8 cellular contexts compared by ENCODE assay signal in genomic region chr9:36486454-36486932, GRCh38.
DNase-seq lines count a peak whose midpoint lies in the region; ATAC-seq, FAIRE-seq and TF ChIP-seq lines count a peak whose summit lies in the region.

No MANE protein-coding gene starts in this region.

- H3K23me2 ChIP-seq in H1 (ENCODE audit: low read depth, low read length) = peaks cover 9% of the 10 kb centered on the region

- no TSS peak for BruUV-seq in HCT116 (replicated peaks; lab: Mats Ljungman, UMichigan)

- H3K79me2 ChIP-seq in DOHH2 (ENCODE audit: control insufficient read depth, low read length) = peaks cover 54% of the 10 kb centered on the region
- H3K79me2 ChIP-seq in HCT116 (ENCODE audit: insufficient read depth, low read length) = peaks cover 34% of the 10 kb centered on the region
- H3K79me2 ChIP-seq in H1 (ENCODE audit: control insufficient read depth in 1 of 2, insufficient read depth in 2 of 2, low read length in 2 of 2) = peaks cover 20 to 54% of the 10 kb centered on the region in 2 experiments

- DNase-seq in HCT116 (ENCODE audit: low read depth, low spot score) (no peak), SW480 (ENCODE audit: low spot score) (peak; percentile 12), H1 (ENCODE audit: low read depth in 1 of 2, low spot score in 2 of 2) (no peak), myocyte (ENCODE audit: low read depth) (peak; percentile 10), KBM-7 (no peak), HT-29 (ENCODE audit: low spot score) (no peak), iPS-NIHi7 (ENCODE audit: extremely low spot score) (no peak)

- H3K79me1 ChIP-seq in H1 (ENCODE audit: low read depth, low read length) = peaks cover 15% of the 10 kb centered on the region

- peak overlapping the region; percentile 81 for H2BK5ac ChIP-seq in H1 (ENCODE audit: low read depth, low read length)

- no peak overlapping the region for H3K23ac ChIP-seq in H1 (ENCODE audit: insufficient read length)

- no peak for ATAC-seq in HCT116

- H3K4me1 ChIP-seq in DOHH2 (ENCODE audit: control insufficient read depth, low read length) = peaks cover 24% of the 10 kb centered on the region
- peaks cover 11 to 24% of the 10 kb centered on the region in 2 experiments; a peak in 3 of 4 replicates for H3K4me1 ChIP-seq in HCT116 (ENCODE audit: control insufficient read depth in 1 of 2, insufficient read depth in 2 of 2, low read length in 2 of 2)
- peaks cover 5 to 29% (median 20%) of the 10 kb centered on the region in 4 experiments for H3K4me1 ChIP-seq in H1 (replicated peaks in 1 of 4; ENCODE audit: control insufficient read depth in 3 of 4, insufficient read depth in 4 of 4, low read length in 3 of 4)

- peaks cover 16% of the 10 kb centered on the region for H4K20me1 ChIP-seq in DOHH2 (ENCODE audit: control insufficient read depth, insufficient read depth, low read depth, low read length)
- peaks cover 4% of the 10 kb centered on the region; the same call in 1 of the 2 replicates for H4K20me1 ChIP-seq in HCT116 (ENCODE audit: insufficient read depth)
- peaks cover 9 to 15% of the 10 kb centered on the region in 2 experiments for H4K20me1 ChIP-seq in H1 (replicated peaks in 1 of 2; ENCODE audit: control insufficient read depth in 1 of 2, insufficient read depth in 2 of 2, low read length in 2 of 2)

- RAD21 ChIA-PET in HCT116 (lab: Charles Lee; ENCODE audit: low non-redundant PET in 1 of 2, low total read pairs in 2 of 2, uncharacterized antibody in 2 of 2, unreplicated experiment in 2 of 2) = interaction anchor here in 1 of 2 experiments (0.9 kb wide), 1 partner anchor 79 kb away, joined by 3 read pairs; no protein-coding TSS in a partner anchor

- no peaks in the 10 kb centered on the region for H3K9me2 ChIP-seq in DOHH2 (replicated peaks; ENCODE audit: control insufficient read depth, low read length)
- no peaks in the 10 kb centered on the region for H3K9me2 ChIP-seq in HCT116 (ENCODE audit: insufficient read depth)

- no peak for TF ChIP-seq EP300 in H1 (IDR thresholded peaks at IDR 0.05; ENCODE audit: borderline replicate concordance in 1 of 2, low read depth in 2 of 2, low read length in 2 of 2)

- H2BK12ac ChIP-seq in H1 (ENCODE audit: low read depth, low read length) = peak overlapping the region; percentile 80

- H3K9me3 ChIP-seq in DOHH2 (ENCODE audit: control insufficient read depth, insufficient read depth, low read length) (no peaks in the 10 kb centered on the region), HCT116 (ENCODE audit: control insufficient read depth in 1 of 2, insufficient read depth in 1 of 2, low read depth in 1 of 2, low read length in 2 of 2) (no peaks in the 10 kb centered on the region), H1 (ENCODE audit: insufficient read depth in 2 of 2, low read depth in 1 of 2, low read length in 1 of 2) (no peaks in the 10 kb centered on the region)

- no peak for TF ChIP-seq RAD21 in HCT116 (IDR thresholded peaks at IDR 0.05; ENCODE audit: low read depth)
- TF ChIP-seq RAD21 in H1 (IDR thresholded peaks at IDR 0.05 in 1 of 2, conservative IDR thresholded peaks at IDR 0.05 in 1 of 2; ENCODE audit: low read depth in 2 of 2, low read length in 2 of 2) = no peak

- H3K4me2 ChIP-seq in DOHH2 (ENCODE audit: low read length) = peak overlapping the region; percentile 76
- H3K4me2 ChIP-seq in HCT116 (ENCODE audit: low read length) = peak overlapping the region; percentile 75
- H3K4me2 ChIP-seq in H1 (ENCODE audit: insufficient read depth in 1 of 2, low read depth in 2 of 2, low read length in 2 of 2) = peak overlapping the region; percentile 81 to 98

- H3K4me3 ChIP-seq in DOHH2 (ENCODE audit: low read length) (peak overlapping the region; percentile 80), HCT116 (replicated peaks in 1 of 2; ENCODE audit: low read depth in 1 of 2, low read length in 2 of 2) (peak overlapping the region; percentile 53 to 81), H1 (ENCODE audit: extremely low read depth in 1 of 4, insufficient read depth in 2 of 4, low read depth in 3 of 4, low read length in 4 of 4) (peak overlapping the region; percentile 84 to 98 (median 94))

- H2BK120ac ChIP-seq in H1 (replicated peaks; ENCODE audit: low read depth, low read length) = peak overlapping the region; percentile 41

- H3K36me3 ChIP-seq in DOHH2 (ENCODE audit: control insufficient read depth, low read length) = peaks cover 12% of the 10 kb centered on the region
- no peaks in the 10 kb centered on the region for H3K36me3 ChIP-seq in HCT116 (ENCODE audit: control insufficient read depth in 1 of 2, insufficient read depth in 2 of 2, low read length in 2 of 2)
- peaks cover 0 to 5% (median 0%) of the 10 kb centered on the region in 4 experiments; a peak in 1 of 8 replicates for H3K36me3 ChIP-seq in H1 (ENCODE audit: control insufficient read depth in 2 of 4, insufficient read depth in 4 of 4, low read length in 3 of 4)

- H2AFZ ChIP-seq in HCT116 (ENCODE audit: low read depth, low read length, poor library complexity, severe bottlenecking) = no peak overlapping the region
- H2AFZ ChIP-seq in H1 (ENCODE audit: low read length) = no peak overlapping the region

- intact Hi-C loops in HCT116 (cut with micrococcal nuclease) = loop anchor here (5.0 kb wide), 1 partner anchor 71 kb away; no protein-coding TSS in a partner anchor

- peak overlapping the region; percentile 83 for H3K56ac ChIP-seq in H1 (replicated peaks; ENCODE audit: insufficient read length, low read depth, low read length)

- TF ChIP-seq POLR2A in HCT116 (IDR thresholded peaks at IDR 0.05; ENCODE audit: borderline replicate concordance, extremely low read depth, insufficient read depth, insufficient read length) (no peak), H1 (IDR thresholded peaks at IDR 0.05; ENCODE audit: control extremely low read depth in 1 of 2, low read depth in 2 of 2, low read length in 2 of 2) (no peak)

- peak overlapping the region; percentile 75 for H4K91ac ChIP-seq in H1 (replicated peaks; ENCODE audit: insufficient read length, low read length)

- H2BK20ac ChIP-seq in H1 (ENCODE audit: low read length) = peak overlapping the region; percentile 87; the same call in 1 of the 2 replicates

- H4K5ac ChIP-seq in H1 (ENCODE audit: insufficient read length, low read depth, low read length) = peak overlapping the region; percentile 66

- H3K9ac ChIP-seq in HCT116 (ENCODE audit: low read length) (peak overlapping the region; percentile 71), H1 (replicated peaks in 1 of 4; ENCODE audit: extremely low read depth in 1 of 4, low read depth in 3 of 4, low read length in 3 of 4) (peak overlapping the region; percentile 74 to 90 (median 80))

- WGBS in H1 (ENCODE audit: extremely low coverage in 1 of 2, insufficient coverage in 1 of 2, insufficient read length in 1 of 2, insufficient replicate concordance in 2 of 2, low coverage in 1 of 2, low lambda C conversion rate in 2 of 2, missing lambda C conversion rate in 1 of 2), 2 experiments = 3% methylated on average over 20 of the region's 22 CpGs; no CpG with 5 or more reads in 1 of the 2 experiments

- POLR2A ChIA-PET in HCT116 (lab: Charles Lee) = no interaction called here
- POLR2A ChIA-PET in H1 (lab: Charles Lee; ENCODE audit: partially characterized antibody) = interaction anchor here (0.7 to 2.2 kb wide), 16 partner anchors 9 to 86 kb away, joined by 3 to 8 read pairs (median 4); no protein-coding TSS in a partner anchor

- H3K27me3 ChIP-seq in DOHH2 (ENCODE audit: control insufficient read depth, low read length) (no peaks in the 10 kb centered on the region), HCT116 (ENCODE audit: insufficient read depth, low read length) (no peaks in the 10 kb centered on the region), H1 (replicated peaks in 1 of 4; ENCODE audit: control insufficient read depth in 3 of 4, extremely low read depth in 1 of 4, insufficient read depth in 3 of 4, low read length in 3 of 4) (no peaks in the 10 kb centered on the region)

- CTCF ChIA-PET in HCT116 (lab: Charles Lee) = interaction anchor here (1.5 kb wide), 1 partner anchor 79 kb away, joined by 6 read pairs; no protein-coding TSS in a partner anchor
- CTCF ChIA-PET in H1 (lab: Charles Lee; ENCODE audit: partially characterized antibody) = interaction anchor here (0.6 to 1.8 kb wide), 4 partner anchors 67 to 79 kb away, joined by 3 to 13 read pairs (median 5); no protein-coding TSS in a partner anchor

- no peak overlapping the region for H2AK5ac ChIP-seq in H1 (ENCODE audit: low read depth, low read length)

- peak overlapping the region; percentile 92 for H3K18ac ChIP-seq in H1 (ENCODE audit: extremely low read depth, low read length)

- in situ Hi-C loops in KBM-7 (cut with MboI; ENCODE audit: low pct_unique_long_range_greater_than_20kb, low sequenced_read_pairs) = no loop called here

- H3K4ac ChIP-seq in H1 (replicated peaks; ENCODE audit: insufficient read length, low read depth, low read length) = no peak overlapping the region

- no peak for FAIRE-seq in H1 (lab: Jason Lieb, UNC)

- H3K27ac ChIP-seq in DOHH2 (ENCODE audit: low read depth, low read length) (peak overlapping the region; percentile 71), HCT116 (ENCODE audit: low read depth, low read length) (peak overlapping the region; percentile 59; the same call in 1 of the 2 replicates), H1 (ENCODE audit: low read depth, low read length) (peak overlapping the region; percentile 68)

- H2BK15ac ChIP-seq in H1 (ENCODE audit: low read length) = peak overlapping the region; percentile 72; the same call in 1 of the 2 replicates

- peak overlapping the region; percentile 19 for H3K14ac ChIP-seq in H1 (ENCODE audit: insufficient read length)

- peak overlapping the region; percentile 88; the same call in 1 of the 2 replicates for H4K8ac ChIP-seq in H1 (ENCODE audit: extremely low read depth, insufficient read depth, low read length)

- H3F3A ChIP-seq in DOHH2 (ENCODE audit: control insufficient read depth, insufficient read depth) = no peaks in the 10 kb centered on the region

- TF ChIP-seq CTCF in DOHH2 (IDR thresholded peaks at IDR 0.05; ENCODE audit: low read depth, low read length, poor library complexity, severe bottlenecking) (no peak), HCT116 (IDR thresholded peaks at IDR 0.05 in 2 of 3, conservative IDR thresholded peaks at IDR 0.05 in 1 of 3; ENCODE audit: borderline replicate concordance in 1 of 3, insufficient read depth in 1 of 3, low read depth in 2 of 3, low read length in 2 of 3) (no peak), H1 (IDR thresholded peaks at IDR 0.05; ENCODE audit: control extremely low read depth in 1 of 3, insufficient read depth in 1 of 3, low read depth in 1 of 3, low read length in 3 of 3) (no peak)

TF ChIP-seq in HCT116, 20 proteins besides CTCF, POLR2A, EP300 and RAD21 (continues in another document):
- no peak for TF ChIP-seq TCF7L2 (IDR thresholded peaks at IDR 0.05; ENCODE audit: borderline replicate concordance, extremely low read depth, insufficient read depth, insufficient read length)
- TF ChIP-seq SRF (IDR thresholded peaks at IDR 0.05; ENCODE audit: low read depth) = no peak
- no peak for TF ChIP-seq CEBPB (IDR thresholded peaks at IDR 0.05; ENCODE audit: low read depth)
- TF ChIP-seq JUND (IDR thresholded peaks at IDR 0.05) = no peak

TF ChIP-seq in H1, 55 proteins besides CTCF, POLR2A, EP300 and RAD21:
- no peak for TF ChIP-seq TAF1 (IDR thresholded peaks at IDR 0.05; ENCODE audit: low read depth, low read length)
- TF ChIP-seq SIN3A (conservative IDR thresholded peaks at IDR 0.05 in 1 of 2, IDR thresholded peaks at IDR 0.05 in 1 of 2; ENCODE audit: low read depth in 1 of 2, low read length in 2 of 2) = 0 out of 4 replicates have a peak, but pooled peaks of 1 of the 2 experiments have one; percentile 22

Comparison
In these comparisons a context has a peak if more than half of its experiments do, and no peak if none do; other contexts are left out.
1. DNase-seq: peak in SW480 (single experiment) and myocyte (single experiment); none in HCT116 (single experiment), H1 (0 of 2), KBM-7 (single experiment), HT-29 (single experiment) and iPS-NIHi7 (single experiment).
2. Peak in every context shown above with its lines, with median percentiles within 50 percentile points of each other: H3K27ac ChIP-seq, H3K4me2 ChIP-seq and H3K4me3 ChIP-seq.